Comparison of ENCODE assay signal across 1 cellular context in the genomic region with DNA sequence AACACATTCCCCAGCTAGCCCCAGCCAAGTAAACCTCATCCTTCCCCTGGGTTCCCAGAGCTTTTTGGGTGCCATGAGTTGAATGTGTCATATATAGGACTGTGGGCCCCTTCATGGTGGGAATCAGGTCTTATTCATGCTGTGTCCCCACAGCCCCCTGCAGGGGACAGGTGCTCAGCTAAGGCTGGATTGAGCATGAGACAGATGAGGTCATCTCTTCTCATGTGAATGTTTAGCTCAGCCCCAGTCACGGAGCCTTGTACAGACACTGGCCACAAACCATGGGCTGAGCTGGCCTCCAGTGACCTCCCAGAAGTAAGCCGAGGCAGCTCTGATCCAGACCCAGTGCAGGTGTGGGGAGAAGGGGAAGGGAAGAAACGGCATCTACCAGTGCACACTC.
TF ChIP-seq lines count a peak whose summit lies in the region.

No MANE protein-coding gene starts in this region.

TF ChIP-seq in H1, 55 proteins besides CTCF, POLR2A, EP300 and RAD21 (continued from another document):
- TF ChIP-seq, protein P1, sequence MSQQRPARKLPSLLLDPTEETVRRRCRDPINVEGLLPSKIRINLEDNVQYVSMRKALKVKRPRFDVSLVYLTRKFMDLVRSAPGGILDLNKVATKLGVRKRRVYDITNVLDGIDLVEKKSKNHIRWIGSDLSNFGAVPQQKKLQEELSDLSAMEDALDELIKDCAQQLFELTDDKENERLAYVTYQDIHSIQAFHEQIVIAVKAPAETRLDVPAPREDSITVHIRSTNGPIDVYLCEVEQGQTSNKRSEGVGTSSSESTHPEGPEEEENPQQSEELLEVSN (IDR thresholded peaks at IDR 0.05) = no peak
- TF ChIP-seq JUN (IDR thresholded peaks at IDR 0.05; ENCODE audit: low read depth, low read length) = no peak
- TF ChIP-seq, protein P2, sequence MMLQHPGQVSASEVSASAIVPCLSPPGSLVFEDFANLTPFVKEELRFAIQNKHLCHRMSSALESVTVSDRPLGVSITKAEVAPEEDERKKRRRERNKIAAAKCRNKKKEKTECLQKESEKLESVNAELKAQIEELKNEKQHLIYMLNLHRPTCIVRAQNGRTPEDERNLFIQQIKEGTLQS (IDR thresholded peaks at IDR 0.05; ENCODE audit: insufficient read depth, low read depth, low read length) = no peak
- TF ChIP-seq CTBP2 (IDR thresholded peaks at IDR 0.05; ENCODE audit: borderline replicate concordance, insufficient read depth, insufficient read length, low read length) = no peak
- TF ChIP-seq PHF8 (conservative IDR thresholded peaks at IDR 0.05; ENCODE audit: low read depth, low read length) = no peak
- no peak for TF ChIP-seq EGR1 (IDR thresholded peaks at IDR 0.05; ENCODE audit: borderline replicate concordance, low read depth, low read length)
TF ChIP-seq in H1: peak in this region for 0.
